Comparison of ENCODE assay signal across 8 cellular contexts in genomic region chr19:13920940-13921744, GRCh38. TPM values are rescaled to one million over a fixed set of nuclear protein-coding genes. Genes with fewer than 3 reads are reported as not detected.
DNase-seq lines count a peak whose midpoint lies in the region; ATAC-seq and TF ChIP-seq lines count a peak whose summit lies in the region.

No MANE protein-coding gene starts in this region.

- TF ChIP-seq POLR2A in right lobe of liver (IDR thresholded peaks at IDR 0.05) = no peak

- in situ Hi-C loops in GM13976 (cut with MboI; ENCODE audit: low sequenced_read_pairs, unreplicated experiment) = no loop called here

- H3K9me3 ChIP-seq in right lobe of liver = no peaks in the 10 kb centered on the region

- H3K36me3 ChIP-seq in right lobe of liver = peaks cover 0 to 40% (median 22%) of the 10 kb centered on the region in 4 donors

- ATAC-seq in right lobe of liver = peak in 3 of 4 donors; percentile 26 to 41 (median 27)
- ATAC-seq in HG02938 (IDR thresholded peaks at IDR 0.05; ENCODE audit: unreplicated experiment) = no peak
- no peak for ATAC-seq in HG03432 (IDR thresholded peaks at IDR 0.05; ENCODE audit: unreplicated experiment)

- H3K27ac ChIP-seq in right lobe of liver = no peak overlapping the region

- DNase-seq in AG08396 (ENCODE audit: low spot score) (peak; percentile 73), GM13976 (ENCODE audit: low spot score) (peak; percentile 68), NCI-H526 treated with DMSO at 0.1 percent for 48 hours (lab: John Stamatoyannopoulos, UW) (peak; percentile 13), amniotic epithelial cell (ENCODE audit: low read depth) (peak; percentile 79), right lobe of liver (no peak), amniotic stem cell (lab: John Stamatoyannopoulos, UW) (no peak)

- no peak for TF ChIP-seq CTCF in GM13976 (IDR thresholded peaks at IDR 0.05; ENCODE audit: borderline replicate concordance, control extremely low read depth, extremely low read depth, insufficient read depth, missing control alignments)
- no peak for TF ChIP-seq CTCF in right lobe of liver (IDR thresholded peaks at IDR 0.05)

- H3K4me3 ChIP-seq in right lobe of liver = no peak overlapping the region

- intact Hi-C loops in right lobe of liver (cut with DNase I) = no loop called here

- WGBS in right lobe of liver (ENCODE audit: insufficient coverage, low coverage, low lambda C conversion rate, missing lambda C conversion rate) = 83% methylated on average over 1 of the region's 2 CpGs

- H3K27me3 ChIP-seq in right lobe of liver = no peaks in the 10 kb centered on the region

- H3K4me1 ChIP-seq in right lobe of liver = peaks cover 0 to 11% (median 0%) of the 10 kb centered on the region in 4 donors

RNA-seq across cellular contexts. Expression of gene CC2D1A, which starts 15.1 kb away (rescaled TPM):
- 10 to 100 TPM; 16.5 to 29.8 (median 18.1) TPM for total RNA-seq in right lobe of liver

RNA-seq across cellular contexts. Expression of gene BRME1, which starts 15.2 kb away (rescaled TPM):
- 1 to 10 TPM in 4 of 6 experiments, under 1 TPM in 2; 0.34 to 3.7 (median 1.2) TPM for total RNA-seq in right lobe of liver

RNA-seq across cellular contexts. Expression of gene PODNL1, which starts 17.1 kb away (rescaled TPM):
- under 1 TPM in 2 of 6 experiments, not detected in 4; 0.19 to 0.33 TPM for total RNA-seq in right lobe of liver

RNA-seq across cellular contexts. Expression of gene DCAF15, which starts 31.2 kb away (rescaled TPM):
- total RNA-seq in right lobe of liver = 1 to 10 TPM; 5.6 to 8.7 (median 7.7) TPM

RNA-seq across cellular contexts. Expression of gene NANOS3, which starts 44.2 kb away (rescaled TPM):
- not detected for total RNA-seq in right lobe of liver

Comparison
In these comparisons a context has a peak if more than half of its experiments do, and no peak if none do; other contexts are left out.
1. DNase-seq: peak in AG08396 (single experiment), GM13976 (single experiment), NCI-H526 treated with DMSO at 0.1 percent for 48 hours (single experiment) and amniotic epithelial cell (single experiment); none in right lobe of liver (0 of 3) and amniotic stem cell (single experiment).
2. ATAC-seq: peak in right lobe of liver (3 of 4); none in HG02938 (single experiment) and HG03432 (single experiment).